ENCODE assay signal across 23 cellular contexts in genomic region chr13:51934461-51935087, GRCh38.
DNase-seq lines count a peak whose midpoint lies in the region; ATAC-seq and TF ChIP-seq lines count a peak whose summit lies in the region.
"Had no signal": no experiment of that assay in that cellular context is flagged by ENCODE, and none has a peak within 500 bp of the region (broad histone marks: within the 10 kb centered on the region; RNA-seq: fewer than 3 reads in every experiment).

No MANE protein-coding gene starts in this region.

- H2AK5ac ChIP-seq in trophoblast cell (ENCODE audit: low read length) (no peak overlapping the region), mesendoderm (ENCODE audit: low read length) (no peak overlapping the region)

- ATAC-seq in esophagus mucosa (peak; percentile 21), HG03378 (IDR thresholded peaks at IDR 0.05; ENCODE audit: unreplicated experiment) (no peak)
- ATAC-seq: K562, PC-3, Right ventricle myocardium inferior had no signal

- H3K4me2 ChIP-seq in trophoblast cell (ENCODE audit: low read length): no peak overlapping the region
- no peak overlapping the region for H3K4me2 ChIP-seq in mesendoderm (ENCODE audit: low read length)
- no peak overlapping the region for H3K4me2 ChIP-seq in PC-9
- H3K4me2 ChIP-seq: BLaER1 had no signal

- no peak overlapping the region for H2BK12ac ChIP-seq in trophoblast cell (ENCODE audit: low read length)

- H2BK120ac ChIP-seq in trophoblast cell (ENCODE audit: insufficient read depth, low read length, poor library complexity) (no peak overlapping the region), mesendoderm (ENCODE audit: low read depth, low read length) (no peak overlapping the region)

- no peak overlapping the region for H3K27ac ChIP-seq in trophoblast cell (ENCODE audit: low read depth, low read length)
- no peak overlapping the region for H3K27ac ChIP-seq in mesendoderm (ENCODE audit: low read depth, low read length)
- no peak overlapping the region for H3K27ac ChIP-seq in PC-9
- H3K27ac ChIP-seq: BLaER1, SJCRH30 had no signal

- no peaks in the 10 kb centered on the region for H3K79me2 ChIP-seq in trophoblast cell (ENCODE audit: control insufficient read depth, insufficient read depth, low read length, poor library complexity)
- H3K79me2 ChIP-seq in mesendoderm (ENCODE audit: control insufficient read depth, insufficient read depth, low read length): no peaks in the 10 kb centered on the region
- H3K79me2 ChIP-seq in PC-9 (ENCODE audit: low read depth): no peaks in the 10 kb centered on the region

- WGBS in trophoblast cell (ENCODE audit: extremely low coverage, insufficient coverage, insufficient read length): no CpG with 5 or more reads among the region's 19 CpGs
- no CpG with 5 or more reads among the region's 19 CpGs for WGBS in mesendoderm (ENCODE audit: extremely low coverage, insufficient coverage, low lambda C conversion rate)

- no peak overlapping the region for H3K56ac ChIP-seq in mesendoderm (ENCODE audit: low read length)

- no peak overlapping the region for H2BK5ac ChIP-seq in trophoblast cell (ENCODE audit: low read depth, low read length, poor library complexity)
- no peak overlapping the region for H2BK5ac ChIP-seq in mesendoderm (ENCODE audit: low read length)

- POLR2A ChIA-PET in PC-9 (lab: Charles Lee; ENCODE audit: unreplicated experiment): no interaction called here

- no peak overlapping the region for H4K12ac ChIP-seq in trophoblast cell (ENCODE audit: low read depth, low read length)

- H3K4me1 ChIP-seq in trophoblast cell (ENCODE audit: control insufficient read depth in 1 of 2, insufficient read depth in 2 of 2, low read length in 2 of 2) (peaks cover 3% of the 10 kb centered on the region in 2 experiments), mesendoderm (ENCODE audit: control insufficient read depth, low read depth, low read length) (no peaks in the 10 kb centered on the region), PC-9 (replicated peaks; ENCODE audit: insufficient read depth) (no peaks in the 10 kb centered on the region)
- H3K4me1 ChIP-seq: BLaER1, SJCRH30 had no signal

- H3K23ac ChIP-seq in trophoblast cell (ENCODE audit: low read length): no peak overlapping the region
- H3K23ac ChIP-seq in mesendoderm (ENCODE audit: low read length): no peak overlapping the region

- H4K8ac ChIP-seq in trophoblast cell (ENCODE audit: low read depth, low read length): no peak overlapping the region
- H4K8ac ChIP-seq in mesendoderm (ENCODE audit: low read depth, low read length): no peak overlapping the region

- no peak overlapping the region for H2BK15ac ChIP-seq in mesendoderm (replicated peaks; ENCODE audit: low read depth)

- H3K9me2 ChIP-seq in PC-9 (ENCODE audit: insufficient read depth): no peaks in the 10 kb centered on the region

- H4K5ac ChIP-seq in mesendoderm (ENCODE audit: low read length): no peak overlapping the region

- DNase-seq in H7 (peak; percentile 42), NCI-H146 treated with DMSO at 0.1 percent for 48 hours (lab: John Stamatoyannopoulos, UW; ENCODE audit: unreplicated experiment) (peak; percentile 9), trophoblast cell (peak; percentile 63 to 66), cardiac septum (ENCODE audit: low spot score) (no peak), mesendoderm (no peak), PC-9 (no peak)
- DNase-seq: CD4-positive, alpha-beta T cell; GOT3; Kasumi-1; NCI-H1092 treated with DMSO at 0.1 percent for 48 hours; NCI-H1436 treated with DMSO at 0.1 percent for 48 hours; NCI-H2029 treated with DMSO at 0.1 percent for 48 hours; NCI-H446 treated with DMSO at 0.1 percent for 48 hours; NCI-H526; NCI-H82; NK-92 treated with Interleukin-12 subunit alpha and Interleukin-12 subunit beta, amount 100 ng/mL, for 24 hours; PC-3; SJCRH30 had no signal

- no peaks in the 10 kb centered on the region for H3K36me3 ChIP-seq in H7 (replicated peaks; ENCODE audit: control insufficient read depth, insufficient read depth, low read length)
- peaks cover 17 to 28% of the 10 kb centered on the region in 2 experiments for H3K36me3 ChIP-seq in trophoblast cell (ENCODE audit: control insufficient read depth in 1 of 2, insufficient read depth in 2 of 2, low read length in 2 of 2)
- no peaks in the 10 kb centered on the region for H3K36me3 ChIP-seq in mesendoderm (ENCODE audit: control insufficient read depth, insufficient read depth, low read length)
- H3K36me3 ChIP-seq in PC-9 (ENCODE audit: low read depth): no peaks in the 10 kb centered on the region
- H3K36me3 ChIP-seq: BLaER1, SJCRH30 had no signal

- H3F3A ChIP-seq in PC-9 (ENCODE audit: insufficient read depth, low read depth): no peaks in the 10 kb centered on the region

- no peak overlapping the region for H3K14ac ChIP-seq in trophoblast cell (ENCODE audit: low read length)

- no peaks in the 10 kb centered on the region for H3K79me1 ChIP-seq in trophoblast cell (ENCODE audit: low read length)
- no peaks in the 10 kb centered on the region for H3K79me1 ChIP-seq in mesendoderm (ENCODE audit: low read length)

- no peak overlapping the region for H2AFZ ChIP-seq in trophoblast cell (ENCODE audit: insufficient read depth, low read length, poor library complexity)
- no peak overlapping the region for H2AFZ ChIP-seq in PC-9

- H3K4me3 ChIP-seq in H7 (ENCODE audit: insufficient read depth, low read depth, low read length) (no peak overlapping the region), trophoblast cell (ENCODE audit: low read depth, low read length) (peak overlapping the region; percentile 41), mesendoderm (ENCODE audit: low read length) (no peak overlapping the region), PC-9 (no peak overlapping the region)
- H3K4me3 ChIP-seq: BLaER1, K562, SJCRH30 had no signal

- BruUV-seq in PC-9 (replicated peaks; lab: Mats Ljungman, UMichigan): no TSS peak

- H3K4ac ChIP-seq in trophoblast cell (ENCODE audit: low read depth, low read length) (no peak overlapping the region), mesendoderm (ENCODE audit: low read depth, low read length) (no peak overlapping the region)

- H3K18ac ChIP-seq in trophoblast cell (ENCODE audit: low read length) (no peak overlapping the region), mesendoderm (ENCODE audit: low read length) (no peak overlapping the region)

- intact Hi-C loops in cardiac septum (cut with DNase I) (no loop called here), PC-9 (cut with micrococcal nuclease; ENCODE audit: unreplicated experiment) (no loop called here)

- H3K9ac ChIP-seq in trophoblast cell (ENCODE audit: low read length) (no peak overlapping the region), mesendoderm (ENCODE audit: low read length) (no peak overlapping the region)
- H3K9ac ChIP-seq: BLaER1 had no signal

- CTCF ChIA-PET in PC-9 (lab: Charles Lee): no interaction called here

- H3K9me3 ChIP-seq in trophoblast cell (ENCODE audit: insufficient read depth, low read depth, low read length) (peaks cover 5% of the 10 kb centered on the region), PC-9 (ENCODE audit: insufficient read depth, low read depth) (no peaks in the 10 kb centered on the region)
- H3K9me3 ChIP-seq: BLaER1, SJCRH30 had no signal

- H4K91ac ChIP-seq in trophoblast cell (ENCODE audit: low read depth, low read length): no peak overlapping the region

- H4K20me1 ChIP-seq in PC-9 (ENCODE audit: insufficient read depth): no peaks in the 10 kb centered on the region
- H4K20me1 ChIP-seq: BLaER1 had no signal

- no peaks in the 10 kb centered on the region for H3K27me3 ChIP-seq in H7 (ENCODE audit: control insufficient read depth, insufficient read depth, low read length)
- no peaks in the 10 kb centered on the region for H3K27me3 ChIP-seq in trophoblast cell (ENCODE audit: insufficient read depth, low read length)
- H3K27me3 ChIP-seq in mesendoderm (ENCODE audit: insufficient read depth, low read length, poor library complexity): no peaks in the 10 kb centered on the region
- H3K27me3 ChIP-seq in PC-9 (ENCODE audit: insufficient read depth, low read depth): no peaks in the 10 kb centered on the region
- H3K27me3 ChIP-seq: BLaER1, SJCRH30 had no signal

- no peak for TF ChIP-seq CTCF in PC-9 (conservative IDR thresholded peaks at IDR 0.05)

Comparison
In these comparisons a context has a peak if more than half of its experiments do, and no peak if none do; other contexts are left out.
1. DNase-seq: peak in H7 (single experiment), NCI-H146 treated with DMSO at 0.1 percent for 48 hours (single experiment) and trophoblast cell (2 of 2); none in cardiac septum (single experiment), mesendoderm (single experiment) and PC-9 (0 of 2).